In genomic region chr7:145624618-145625017, GRCh38 we compare ENCODE assay signal across 19 cellular contexts.
"Had no signal": no experiment of that assay in that cellular context is flagged by ENCODE, and none has a peak within 500 bp of the region (broad histone marks: within the 10 kb centered on the region; RNA-seq: fewer than 3 reads in every experiment).

No MANE protein-coding gene starts in this region.

- H3K27me3 ChIP-seq: ascending aorta, esophagus muscularis mucosa, neutrophil, spleen, tibial artery had no signal

- H3K4me1 ChIP-seq: ascending aorta, esophagus muscularis mucosa, parathyroid adenoma, spleen, tibial artery had no signal

- DNase-seq: activated B cell treated with CpG ODN at 0.5 μM for 24 hours; activated CD4-positive, alpha-beta memory T cell treated with anti-CD3 and anti-CD28 coated beads for 36 hours; activated CD4-positive, alpha-beta T cell treated with anti-CD3 and anti-CD28 coated beads for 4 hours; activated naive CD4-positive, alpha-beta T cell treated with anti-CD3 and anti-CD28 coated beads, Interleukin-2, amount 10 ng/mL, durations not matched to agents 7 days and 5 days; activated naive CD8-positive, alpha-beta T cell treated with anti-CD3 and anti-CD28 coated beads, Interleukin-2, amount 50 U/mL, for 24 hours; activated T-cell treated with anti-CD3 and anti-CD28 coated beads, Interleukin-2, amount 50 U/mL, for 1 hour; cortex of kidney; effector CD4-positive, alpha-beta T cell; hypothalamus; natural killer cell; spleen; stimulated activated CD4-positive, alpha-beta T cell treated with anti-CD3 and anti-CD28 coated beads, Interleukin-4, amount 100 ng/mL, for 4 hours; T-cell; tibial artery had no signal

- H2AFZ ChIP-seq: parathyroid adenoma had no signal

- H3K4me3 ChIP-seq: ascending aorta, esophagus muscularis mucosa, lung, spleen, tibial artery had no signal

- H3K9me3 ChIP-seq: ascending aorta, esophagus muscularis mucosa, neutrophil, tibial artery had no signal

- H3K79me2 ChIP-seq: parathyroid adenoma had no signal

- H3K36me3 ChIP-seq: ascending aorta, esophagus muscularis mucosa, neutrophil, spleen, tibial artery had no signal

- H3K27ac ChIP-seq: ascending aorta, esophagus muscularis mucosa, neutrophil, parathyroid adenoma, spleen, tibial artery had no signal

- H3K9ac ChIP-seq: parathyroid adenoma had no signal
